ENCODE assay signal across 8 cellular contexts in genomic region chr12:50763637-50764115, GRCh38. TPM values are rescaled to one million over a fixed set of nuclear protein-coding genes. Genes with fewer than 3 reads are reported as not detected.
DNase-seq lines count a peak whose midpoint lies in the region; ATAC-seq and TF ChIP-seq lines count a peak whose summit lies in the region.

TSS of gene ATF1 (plus strand) at chr12:50764101. CDS start at chr12:50780146, 16,045 bp downstream.

- H3K9me2 ChIP-seq in OCI-LY7 (ENCODE audit: insufficient read depth, low read length): no peaks in the 10 kb centered on the region

- H3K4me2 ChIP-seq in OCI-LY7 (ENCODE audit: low read length): peak within 1 kb of the TSS; percentile 79

- POLR2A ChIA-PET in OCI-LY7 (lab: Charles Lee): interaction anchor here (0.6 to 1.4 kb wide), 8 partner anchors 9 to 679 kb away, joined by 3 to 4 read pairs (median 3); partner anchors contain the start of gene SMARCD1

- TF ChIP-seq CTCF in OCI-LY7 (conservative IDR thresholded peaks at IDR 0.05; ENCODE audit: low read length): no peak

- H3K27me3 ChIP-seq in HUES6 (ENCODE audit: control insufficient read depth, insufficient read depth, low read length): no peaks in the 10 kb centered on the region

- in situ Hi-C loops in Caki2 (cut with HindIII; ENCODE audit: low pct_unique_long_range_greater_than_20kb, low sequenced_read_pairs): no loop called here

- CTCF ChIA-PET in OCI-LY7 (lab: Charles Lee; ENCODE audit: unreplicated experiment): interaction anchor here (0.5 kb wide), 1 partner anchor 1360 kb away, joined by 3 read pairs; no protein-coding TSS in a partner anchor

- H3K9me3 ChIP-seq in HUES6 (ENCODE audit: control insufficient read depth, insufficient read depth, low read depth, low read length): no peaks in the 10 kb centered on the region
- H3K9me3 ChIP-seq in OCI-LY7 (ENCODE audit: low read length): peaks cover 7% of the 10 kb centered on the region; the same call in 1 of the 2 replicates

- H3K4me1 ChIP-seq in HUES6 (ENCODE audit: control insufficient read depth, insufficient read depth, low read length) (peaks cover 13% of the 10 kb centered on the region), OCI-LY7 (ENCODE audit: insufficient read depth, low read length, poor library complexity, severe bottlenecking) (peaks cover 32% of the 10 kb centered on the region)

- peak; percentile 68 for ATAC-seq in GM21381 (IDR thresholded peaks at IDR 0.05; ENCODE audit: unreplicated experiment)

- H3K36me3 ChIP-seq in HUES6 (ENCODE audit: control insufficient read depth, insufficient read depth, low read length) (no peaks in the 10 kb centered on the region), OCI-LY7 (ENCODE audit: insufficient read depth, low read length) (peaks cover 20% of the 10 kb centered on the region)

- H2AFZ ChIP-seq in OCI-LY7 (ENCODE audit: low read length): peak within 1 kb of the TSS; percentile 58; the same call in 1 of the 2 replicates

- H4K20me1 ChIP-seq in OCI-LY7 (ENCODE audit: insufficient read depth, low read length): no peaks in the 10 kb centered on the region

- no TSS peak for BruUV-seq in OCI-LY7 (replicated peaks; lab: Mats Ljungman, UMichigan)

- peak within 1 kb of the TSS; percentile 95 for H3K9ac ChIP-seq in HUES6 (ENCODE audit: low read length)

- DNase-seq in Caki2 (ENCODE audit: low read depth): peak; percentile 92
- peak; percentile 94 for DNase-seq in OCI-LY7 (ENCODE audit: low spot score)
- DNase-seq in activated T-cell treated with anti-CD3 and anti-CD28 coated beads for 4 hours: peak; percentile 83
- no peak for DNase-seq in epithelial cell of prostate (ENCODE audit: low read depth, low spot score)
- peak; percentile 93 for DNase-seq in mucosa of gallbladder (ENCODE audit: low spot score)
- peak; percentile 81 for DNase-seq in stimulated activated CD8-positive, alpha-beta memory T cell treated with anti-CD3 and anti-CD28 coated beads, Interleukin-4, amount 100 ng/mL, for 24 hours (ENCODE audit: low read depth)

- intact Hi-C loops in OCI-LY7 (cut with micrococcal nuclease; ENCODE audit: unreplicated experiment): loop anchor here (2.0 to 10.0 kb wide), 5 partner anchors 161 to 581 kb away; partner anchors contain the start of genes CELA1, DAZAP2 and SLC11A2

- H3K4me3 ChIP-seq in HUES6 (ENCODE audit: low read depth, low read length) (peak within 1 kb of the TSS; percentile 78), OCI-LY7 (ENCODE audit: low read depth, low read length, poor library complexity, severe bottlenecking) (peak within 1 kb of the TSS; percentile 82)

- H3K79me2 ChIP-seq in OCI-LY7 (ENCODE audit: insufficient read depth, low read depth, low read length): peaks cover 56% of the 10 kb centered on the region

- H3K27ac ChIP-seq in HUES6 (ENCODE audit: low read depth, low read length) (peak within 1 kb of the TSS; percentile 98), OCI-LY7 (ENCODE audit: low read depth, low read length, poor library complexity, severe bottlenecking) (peak within 1 kb of the TSS; percentile 84), epithelial cell of prostate (peak within 1 kb of the TSS; percentile 91)

RNA-seq across cellular contexts. Expression of gene ATF1, which starts in this region (rescaled TPM):
- total RNA-seq in Caki2 (2014; rRNA removed; shearing (Covaris generic); ENCODE audit: low replicate concordance): 26.4 and 58.6 TPM in 2 replicates
- 47.4 and 83.3 TPM in 2 replicates for total RNA-seq in OCI-LY7 (2014; rRNA removed; shearing (Covaris generic))
- 54.7 and 55.7 TPM in 2 replicates for total RNA-seq in OCI-LY7 (2022)
- total RNA-seq in mucosa of gallbladder: 34.6 TPM
